1 cellular context compared by ENCODE assay signal in genomic region chr10:78438094-78438906, GRCh38.
TF ChIP-seq lines count a peak whose summit lies in the region.

No MANE protein-coding gene starts in this region.

TF ChIP-seq in HepG2, 621 proteins besides CTCF, POLR2A, EP300 and RAD21 (continued from another document and continues in another):
- TF ChIP-seq NONO (IDR thresholded peaks at IDR 0.05) (no peak), NONO (CRISPR knock-in tag; conservative IDR thresholded peaks at IDR 0.05) (0 out of 2 replicates have a peak, but pooled peaks have one; percentile 35), CHD4 (IDR thresholded peaks at IDR 0.05; ENCODE audit: borderline replicate concordance, low read length) (no peak), RARA (CRISPR knock-in tag; IDR thresholded peaks at IDR 0.05) (peak; percentile 59; the same call in 1 of the 2 replicates), CCDC6 (CRISPR knock-in tag; IDR thresholded peaks at IDR 0.05) (peak; percentile 64; the same call in 1 of the 2 replicates), ZNF343 (CRISPR knock-in tag; IDR thresholded peaks at IDR 0.05) (no peak), ZGPAT (CRISPR knock-in tag; IDR thresholded peaks at IDR 0.05) (no peak), RORA (CRISPR knock-in tag; IDR thresholded peaks at IDR 0.05) (no peak), TOE1 (CRISPR knock-in tag; IDR thresholded peaks at IDR 0.05) (no peak), ZNF749 (CRISPR knock-in tag; IDR thresholded peaks at IDR 0.05; ENCODE audit: borderline replicate concordance) (no peak), MTA3 (CRISPR knock-in tag; IDR thresholded peaks at IDR 0.05) (no peak), ARID4A (CRISPR knock-in tag; IDR thresholded peaks at IDR 0.05; ENCODE audit: borderline replicate concordance) (0 out of 2 replicates have a peak, but pooled peaks have one; percentile 40), CBX1 (IDR thresholded peaks at IDR 0.05; ENCODE audit: low read depth) (peak; percentile 23), NFKBIZ (CRISPR knock-in tag; IDR thresholded peaks at IDR 0.05) (no peak), THAP7 (CRISPR knock-in tag; IDR thresholded peaks at IDR 0.05) (0 out of 2 replicates have a peak, but pooled peaks have one; percentile 7), FOXO1 (CRISPR knock-in tag; IDR thresholded peaks at IDR 0.05) (peak; percentile 68; the same call in 1 of the 2 replicates), MBD4 (IDR thresholded peaks at IDR 0.05; ENCODE audit: borderline replicate concordance, low read length) (no peak), JUNB (CRISPR knock-in tag; IDR thresholded peaks at IDR 0.05; ENCODE audit: borderline replicate concordance) (no peak), SRSF9 (IDR thresholded peaks at IDR 0.05; ENCODE audit: borderline replicate concordance, insufficient read depth, low read depth, low read length, poor library complexity, severe bottlenecking) (no peak), HOXA3 (CRISPR knock-in tag; IDR thresholded peaks at IDR 0.05) (peak; percentile 57; the same call in 1 of the 2 replicates), ZNF333 (CRISPR knock-in tag; IDR thresholded peaks at IDR 0.05; ENCODE audit: borderline replicate concordance) (no peak), ZBTB1 (CRISPR knock-in tag; IDR thresholded peaks at IDR 0.05; ENCODE audit: borderline replicate concordance) (no peak), MED1 (CRISPR knock-in tag; IDR thresholded peaks at IDR 0.05) (peak; percentile 84), ZMYM4 (CRISPR knock-in tag; IDR thresholded peaks at IDR 0.05) (peak; percentile 57; the same call in 1 of the 2 replicates), U2AF2 (IDR thresholded peaks at IDR 0.05; ENCODE audit: low read depth, low read length) (no peak)
- TF ChIP-seq, protein P1, sequence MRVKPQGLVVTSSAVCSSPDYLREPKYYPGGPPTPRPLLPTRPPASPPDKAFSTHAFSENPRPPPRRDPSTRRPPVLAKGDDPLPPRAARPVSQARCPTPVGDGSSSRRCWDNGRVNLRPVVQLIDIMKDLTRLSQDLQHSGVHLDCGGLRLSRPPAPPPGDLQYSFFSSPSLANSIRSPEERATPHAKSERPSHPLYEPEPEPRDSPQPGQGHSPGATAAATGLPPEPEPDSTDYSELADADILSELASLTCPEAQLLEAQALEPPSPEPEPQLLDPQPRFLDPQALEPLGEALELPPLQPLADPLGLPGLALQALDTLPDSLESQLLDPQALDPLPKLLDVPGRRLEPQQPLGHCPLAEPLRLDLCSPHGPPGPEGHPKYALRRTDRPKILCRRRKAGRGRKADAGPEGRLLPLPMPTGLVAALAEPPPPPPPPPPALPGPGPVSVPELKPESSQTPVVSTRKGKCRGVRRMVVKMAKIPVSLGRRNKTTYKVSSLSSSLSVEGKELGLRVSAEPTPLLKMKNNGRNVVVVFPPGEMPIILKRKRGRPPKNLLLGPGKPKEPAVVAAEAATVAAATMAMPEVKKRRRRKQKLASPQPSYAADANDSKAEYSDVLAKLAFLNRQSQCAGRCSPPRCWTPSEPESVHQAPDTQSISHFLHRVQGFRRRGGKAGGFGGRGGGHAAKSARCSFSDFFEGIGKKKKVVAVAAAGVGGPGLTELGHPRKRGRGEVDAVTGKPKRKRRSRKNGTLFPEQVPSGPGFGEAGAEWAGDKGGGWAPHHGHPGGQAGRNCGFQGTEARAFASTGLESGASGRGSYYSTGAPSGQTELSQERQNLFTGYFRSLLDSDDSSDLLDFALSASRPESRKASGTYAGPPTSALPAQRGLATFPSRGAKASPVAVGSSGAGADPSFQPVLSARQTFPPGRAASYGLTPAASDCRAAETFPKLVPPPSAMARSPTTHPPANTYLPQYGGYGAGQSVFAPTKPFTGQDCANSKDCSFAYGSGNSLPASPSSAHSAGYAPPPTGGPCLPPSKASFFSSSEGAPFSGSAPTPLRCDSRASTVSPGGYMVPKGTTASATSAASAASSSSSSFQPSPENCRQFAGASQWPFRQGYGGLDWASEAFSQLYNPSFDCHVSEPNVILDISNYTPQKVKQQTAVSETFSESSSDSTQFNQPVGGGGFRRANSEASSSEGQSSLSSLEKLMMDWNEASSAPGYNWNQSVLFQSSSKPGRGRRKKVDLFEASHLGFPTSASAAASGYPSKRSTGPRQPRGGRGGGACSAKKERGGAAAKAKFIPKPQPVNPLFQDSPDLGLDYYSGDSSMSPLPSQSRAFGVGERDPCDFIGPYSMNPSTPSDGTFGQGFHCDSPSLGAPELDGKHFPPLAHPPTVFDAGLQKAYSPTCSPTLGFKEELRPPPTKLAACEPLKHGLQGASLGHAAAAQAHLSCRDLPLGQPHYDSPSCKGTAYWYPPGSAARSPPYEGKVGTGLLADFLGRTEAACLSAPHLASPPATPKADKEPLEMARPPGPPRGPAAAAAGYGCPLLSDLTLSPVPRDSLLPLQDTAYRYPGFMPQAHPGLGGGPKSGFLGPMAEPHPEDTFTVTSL (CRISPR knock-in tag; IDR thresholded peaks at IDR 0.05; ENCODE audit: borderline replicate concordance), result 0 out of 2 replicates have a peak, but pooled peaks have one; percentile 14
- TF ChIP-seq, protein P2, sequence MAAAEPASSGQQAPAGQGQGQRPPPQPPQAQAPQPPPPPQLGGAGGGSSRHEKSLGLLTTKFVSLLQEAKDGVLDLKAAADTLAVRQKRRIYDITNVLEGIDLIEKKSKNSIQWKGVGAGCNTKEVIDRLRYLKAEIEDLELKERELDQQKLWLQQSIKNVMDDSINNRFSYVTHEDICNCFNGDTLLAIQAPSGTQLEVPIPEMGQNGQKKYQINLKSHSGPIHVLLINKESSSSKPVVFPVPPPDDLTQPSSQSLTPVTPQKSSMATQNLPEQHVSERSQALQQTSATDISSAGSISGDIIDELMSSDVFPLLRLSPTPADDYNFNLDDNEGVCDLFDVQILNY (CRISPR knock-in tag; conservative IDR thresholded peaks at IDR 0.05), result no peak
- TF ChIP-seq, protein P3, sequence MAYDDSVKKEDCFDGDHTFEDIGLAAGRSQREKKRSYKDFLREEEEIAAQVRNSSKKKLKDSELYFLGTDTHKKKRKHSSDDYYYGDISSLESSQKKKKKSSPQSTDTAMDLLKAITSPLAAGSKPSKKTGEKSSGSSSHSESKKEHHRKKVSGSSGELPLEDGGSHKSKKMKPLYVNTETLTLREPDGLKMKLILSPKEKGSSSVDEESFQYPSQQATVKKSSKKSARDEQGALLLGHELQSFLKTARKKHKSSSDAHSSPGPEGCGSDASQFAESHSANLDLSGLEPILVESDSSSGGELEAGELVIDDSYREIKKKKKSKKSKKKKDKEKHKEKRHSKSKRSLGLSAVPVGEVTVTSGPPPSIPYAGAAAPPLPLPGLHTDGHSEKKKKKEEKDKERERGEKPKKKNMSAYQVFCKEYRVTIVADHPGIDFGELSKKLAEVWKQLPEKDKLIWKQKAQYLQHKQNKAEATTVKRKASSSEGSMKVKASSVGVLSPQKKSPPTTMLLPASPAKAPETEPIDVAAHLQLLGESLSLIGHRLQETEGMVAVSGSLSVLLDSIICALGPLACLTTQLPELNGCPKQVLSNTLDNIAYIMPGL (CRISPR knock-in tag; IDR thresholded peaks at IDR 0.05; ENCODE audit: borderline replicate concordance in 1 of 2, low read depth in 1 of 2), result peak in 1 of 2 experiments; percentile 48; a peak in 1 of 4 replicates
- TF ChIP-seq, protein P4, sequence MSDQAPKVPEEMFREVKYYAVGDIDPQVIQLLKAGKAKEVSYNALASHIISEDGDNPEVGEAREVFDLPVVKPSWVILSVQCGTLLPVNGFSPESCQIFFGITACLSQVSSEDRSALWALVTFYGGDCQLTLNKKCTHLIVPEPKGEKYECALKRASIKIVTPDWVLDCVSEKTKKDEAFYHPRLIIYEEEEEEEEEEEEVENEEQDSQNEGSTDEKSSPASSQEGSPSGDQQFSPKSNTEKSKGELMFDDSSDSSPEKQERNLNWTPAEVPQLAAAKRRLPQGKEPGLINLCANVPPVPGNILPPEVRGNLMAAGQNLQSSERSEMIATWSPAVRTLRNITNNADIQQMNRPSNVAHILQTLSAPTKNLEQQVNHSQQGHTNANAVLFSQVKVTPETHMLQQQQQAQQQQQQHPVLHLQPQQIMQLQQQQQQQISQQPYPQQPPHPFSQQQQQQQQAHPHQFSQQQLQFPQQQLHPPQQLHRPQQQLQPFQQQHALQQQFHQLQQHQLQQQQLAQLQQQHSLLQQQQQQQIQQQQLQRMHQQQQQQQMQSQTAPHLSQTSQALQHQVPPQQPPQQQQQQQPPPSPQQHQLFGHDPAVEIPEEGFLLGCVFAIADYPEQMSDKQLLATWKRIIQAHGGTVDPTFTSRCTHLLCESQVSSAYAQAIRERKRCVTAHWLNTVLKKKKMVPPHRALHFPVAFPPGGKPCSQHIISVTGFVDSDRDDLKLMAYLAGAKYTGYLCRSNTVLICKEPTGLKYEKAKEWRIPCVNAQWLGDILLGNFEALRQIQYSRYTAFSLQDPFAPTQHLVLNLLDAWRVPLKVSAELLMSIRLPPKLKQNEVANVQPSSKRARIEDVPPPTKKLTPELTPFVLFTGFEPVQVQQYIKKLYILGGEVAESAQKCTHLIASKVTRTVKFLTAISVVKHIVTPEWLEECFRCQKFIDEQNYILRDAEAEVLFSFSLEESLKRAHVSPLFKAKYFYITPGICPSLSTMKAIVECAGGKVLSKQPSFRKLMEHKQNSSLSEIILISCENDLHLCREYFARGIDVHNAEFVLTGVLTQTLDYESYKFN (CRISPR knock-in tag; conservative IDR thresholded peaks at IDR 0.05), result peak; percentile 83
- TF ChIP-seq, protein P5, sequence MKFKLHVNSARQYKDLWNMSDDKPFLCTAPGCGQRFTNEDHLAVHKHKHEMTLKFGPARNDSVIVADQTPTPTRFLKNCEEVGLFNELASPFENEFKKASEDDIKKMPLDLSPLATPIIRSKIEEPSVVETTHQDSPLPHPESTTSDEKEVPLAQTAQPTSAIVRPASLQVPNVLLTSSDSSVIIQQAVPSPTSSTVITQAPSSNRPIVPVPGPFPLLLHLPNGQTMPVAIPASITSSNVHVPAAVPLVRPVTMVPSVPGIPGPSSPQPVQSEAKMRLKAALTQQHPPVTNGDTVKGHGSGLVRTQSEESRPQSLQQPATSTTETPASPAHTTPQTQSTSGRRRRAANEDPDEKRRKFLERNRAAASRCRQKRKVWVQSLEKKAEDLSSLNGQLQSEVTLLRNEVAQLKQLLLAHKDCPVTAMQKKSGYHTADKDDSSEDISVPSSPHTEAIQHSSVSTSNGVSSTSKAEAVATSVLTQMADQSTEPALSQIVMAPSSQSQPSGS (CRISPR knock-in tag; IDR thresholded peaks at IDR 0.05), result peak; percentile 59; the same call in 1 of the 2 replicates
- TF ChIP-seq, protein P6, sequence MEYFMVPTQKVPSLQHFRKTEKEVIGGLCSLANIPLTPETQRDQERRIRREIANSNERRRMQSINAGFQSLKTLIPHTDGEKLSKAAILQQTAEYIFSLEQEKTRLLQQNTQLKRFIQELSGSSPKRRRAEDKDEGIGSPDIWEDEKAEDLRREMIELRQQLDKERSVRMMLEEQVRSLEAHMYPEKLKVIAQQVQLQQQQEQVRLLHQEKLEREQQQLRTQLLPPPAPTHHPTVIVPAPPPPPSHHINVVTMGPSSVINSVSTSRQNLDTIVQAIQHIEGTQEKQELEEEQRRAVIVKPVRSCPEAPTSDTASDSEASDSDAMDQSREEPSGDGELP (IDR thresholded peaks at IDR 0.05; ENCODE audit: borderline replicate concordance, low read depth), result peak; percentile 75; the same call in 1 of the 2 replicates
- TF ChIP-seq, protein P7, sequence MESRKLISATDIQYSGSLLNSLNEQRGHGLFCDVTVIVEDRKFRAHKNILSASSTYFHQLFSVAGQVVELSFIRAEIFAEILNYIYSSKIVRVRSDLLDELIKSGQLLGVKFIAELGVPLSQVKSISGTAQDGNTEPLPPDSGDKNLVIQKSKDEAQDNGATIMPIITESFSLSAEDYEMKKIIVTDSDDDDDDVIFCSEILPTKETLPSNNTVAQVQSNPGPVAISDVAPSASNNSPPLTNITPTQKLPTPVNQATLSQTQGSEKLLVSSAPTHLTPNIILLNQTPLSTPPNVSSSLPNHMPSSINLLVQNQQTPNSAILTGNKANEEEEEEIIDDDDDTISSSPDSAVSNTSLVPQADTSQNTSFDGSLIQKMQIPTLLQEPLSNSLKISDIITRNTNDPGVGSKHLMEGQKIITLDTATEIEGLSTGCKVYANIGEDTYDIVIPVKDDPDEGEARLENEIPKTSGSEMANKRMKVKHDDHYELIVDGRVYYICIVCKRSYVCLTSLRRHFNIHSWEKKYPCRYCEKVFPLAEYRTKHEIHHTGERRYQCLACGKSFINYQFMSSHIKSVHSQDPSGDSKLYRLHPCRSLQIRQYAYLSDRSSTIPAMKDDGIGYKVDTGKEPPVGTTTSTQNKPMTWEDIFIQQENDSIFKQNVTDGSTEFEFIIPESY (CRISPR knock-in tag; IDR thresholded peaks at IDR 0.05), result 0 out of 2 replicates have a peak, but pooled peaks have one; percentile 6
